ENCODE assay signal across 1 cellular context in genomic region chr13:67238277-67238859, GRCh38.
TF ChIP-seq lines count a peak whose summit lies in the region.

No MANE protein-coding gene starts in this region.

TF ChIP-seq in HepG2, 621 proteins besides CTCF, POLR2A, EP300 and RAD21 (continued from another document):
- no peak for TF ChIP-seq HDAC2 (CRISPR knock-in tag; IDR thresholded peaks at IDR 0.05)
- no peak for TF ChIP-seq NONO (IDR thresholded peaks at IDR 0.05)
- no peak for TF ChIP-seq NONO (CRISPR knock-in tag; conservative IDR thresholded peaks at IDR 0.05)
- no peak for TF ChIP-seq SP5 (CRISPR knock-in tag; IDR thresholded peaks at IDR 0.05; ENCODE audit: borderline replicate concordance, low read depth)
- TF ChIP-seq MIER3 (CRISPR knock-in tag; IDR thresholded peaks at IDR 0.05; ENCODE audit: borderline replicate concordance) = no peak
- no peak for TF ChIP-seq PATZ1 (CRISPR knock-in tag; IDR thresholded peaks at IDR 0.05)
- no peak for TF ChIP-seq ZNF878 (CRISPR knock-in tag; IDR thresholded peaks at IDR 0.05)
